17 cellular contexts compared by ENCODE assay signal in the genomic region with DNA sequence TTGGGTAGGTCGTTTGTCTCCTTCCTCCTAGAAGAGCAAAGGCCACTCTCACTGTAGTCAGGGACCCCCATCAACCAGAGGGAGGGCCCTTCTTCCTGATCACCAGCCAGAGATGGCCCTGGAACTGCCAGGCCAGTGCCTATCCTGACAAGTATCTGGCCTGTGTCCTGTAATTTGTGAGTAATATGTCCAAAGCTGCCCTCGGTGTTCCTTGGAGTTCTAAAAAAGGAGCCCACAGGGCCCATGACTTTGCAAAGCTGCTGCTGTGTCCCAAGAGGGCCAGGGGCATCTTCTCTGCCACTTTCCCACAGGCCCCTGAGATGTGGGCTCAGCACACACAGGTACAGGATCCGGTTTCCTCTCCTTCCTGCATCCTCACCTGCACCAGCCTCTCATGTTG.
"Had no signal": no experiment of that assay in that cellular context is flagged by ENCODE, and none has a peak within 500 bp of the region (broad histone marks: within the 10 kb centered on the region; RNA-seq: fewer than 3 reads in every experiment).

No MANE protein-coding gene starts in this region.

- H3K27ac ChIP-seq: epithelial cell of prostate, esophagus muscularis mucosa, gastroesophageal sphincter, ovary, suprapubic skin, thyroid gland had no signal

- H3K4me1 ChIP-seq: gastroesophageal sphincter had no signal

- H3K27me3 ChIP-seq: esophagus muscularis mucosa, gastroesophageal sphincter, ovary, suprapubic skin, thyroid gland had no signal

- ATAC-seq: gastroesophageal sphincter; left lobe of liver; natural killer cell; right cardiac atrium; stimulated activated effector memory CD8-positive, alpha-beta T cell treated with anti-CD3 and anti-CD28 coated beads, Interleukin-12 subunit alpha, Interleukin-12 subunit beta, amount 100 ng/mL, for 72 hours; stimulated activated naive CD8-positive, alpha-beta T cell treated with anti-CD3 and anti-CD28 coated beads, Interleukin-15, Interleukin-2, amounts not matched to agents 100 U/mL and 50 U/mL, for 24 hours had no signal

- H3K4me3 ChIP-seq: esophagus muscularis mucosa, gastroesophageal sphincter, mucosa of descending colon, ovary, smooth muscle cell, suprapubic skin, thyroid gland had no signal

- DNase-seq: effector memory CD4-positive, alpha-beta T cell; glutamatergic neuron; mucosa of descending colon; natural killer cell; ovary; right cardiac atrium; stimulated activated CD4-positive, alpha-beta T cell treated with anti-CD3 and anti-CD28 coated beads, Interleukin-2, amount 100 ng/mL, for 48 hours; stimulated activated CD8-positive, alpha-beta memory T cell treated with anti-CD3 and anti-CD28 coated beads, Interleukin-4, amount 100 ng/mL, for 48 hours; stimulated activated naive CD8-positive, alpha-beta T cell treated with anti-CD3 and anti-CD28 coated beads, Interleukin-15, Interleukin-2, amounts not matched to agents 100 U/mL and 50 U/mL, for 24 hours; thyroid gland had no signal

- H3K9me3 ChIP-seq: esophagus muscularis mucosa, gastroesophageal sphincter, mucosa of descending colon, ovary, suprapubic skin, thyroid gland had no signal

- H3K4me2 ChIP-seq: smooth muscle cell had no signal

- H3K36me3 ChIP-seq: ovary, thyroid gland had no signal
